In genomic region chr9:127708952-127709587, GRCh38 we compare ENCODE assay signal across 17 cellular contexts. TPM values are rescaled to one million over a fixed set of nuclear protein-coding genes. Genes with fewer than 3 reads are reported as not detected.
A peak's percentile ranks its signal among the peaks of the same experiment; 100 is the strongest.
DNase-seq lines count a peak whose midpoint lies in the region; ATAC-seq, FAIRE-seq and TF ChIP-seq lines count a peak whose summit lies in the region.
"Had no signal": no experiment of that assay in that cellular context is flagged by ENCODE, and none has a peak within 500 bp of the region (broad histone marks: within the 10 kb centered on the region; RNA-seq: fewer than 3 reads in every experiment).

No MANE protein-coding gene starts in this region.

- H3K36me3 ChIP-seq in brain microvascular endothelial cell (replicated peaks) = no peaks in the 10 kb centered on the region
- H3K36me3 ChIP-seq: BE2C, HAP-1 had no signal

- no peak overlapping the region for H3K27ac ChIP-seq in brain microvascular endothelial cell

- peaks cover 26% of the 10 kb centered on the region for H3K4me1 Mint-ChIP-seq in central memory CD8-positive, alpha-beta T cell
- H3K4me1 Mint-ChIP-seq in neural crest cell = peaks cover 9% of the 10 kb centered on the region

- H3K4me3 Mint-ChIP-seq in central memory CD8-positive, alpha-beta T cell = no peak overlapping the region
- H3K4me3 Mint-ChIP-seq in neural crest cell = peak overlapping the region; percentile 41

- H3K27ac Mint-ChIP-seq in central memory CD8-positive, alpha-beta T cell (ENCODE audit: low read depth) = peak overlapping the region; percentile 36
- H3K27ac Mint-ChIP-seq in neural crest cell (ENCODE audit: unreplicated experiment) = peak overlapping the region; percentile 62

- no peaks in the 10 kb centered on the region for H3K9me3 Mint-ChIP-seq in central memory CD8-positive, alpha-beta T cell
- peaks cover 2% of the 10 kb centered on the region for H3K9me3 Mint-ChIP-seq in neural crest cell
- H3K9me3 Mint-ChIP-seq: CD8-positive, alpha-beta memory T cell had no signal

- peaks cover 2% of the 10 kb centered on the region for H3K36me3 Mint-ChIP-seq in central memory CD8-positive, alpha-beta T cell (ENCODE audit: insufficient read depth)
- no peaks in the 10 kb centered on the region for H3K36me3 Mint-ChIP-seq in neural crest cell (ENCODE audit: low read depth)
- H3K36me3 Mint-ChIP-seq: CD8-positive, alpha-beta memory T cell had no signal

- ATAC-seq in central memory CD8-positive, alpha-beta T cell (replicated peaks; ENCODE audit: extremely low read depth, poor library complexity, severe bottlenecking) = no peak

- H3K27me3 Mint-ChIP-seq in central memory CD8-positive, alpha-beta T cell = no peaks in the 10 kb centered on the region
- no peaks in the 10 kb centered on the region for H3K27me3 Mint-ChIP-seq in neural crest cell (ENCODE audit: low read depth)
- H3K27me3 Mint-ChIP-seq: CD4-positive, CD25-positive, alpha-beta regulatory T cell had no signal

- no peak for DNase-seq in HTR-8/SVneo (ENCODE audit: insufficient read length, low spot score)
- DNase-seq in central memory CD8-positive, alpha-beta T cell (ENCODE audit: low spot score in 2 of 2) = no peak
- DNase-seq in neural crest cell (ENCODE audit: low read depth, low spot score) = no peak
- no peak for DNase-seq in frontal cortex (ENCODE audit: low spot score in 2 of 2)
- no peak for DNase-seq in activated CD8-positive, alpha-beta memory T cell treated with anti-CD3 and anti-CD28 coated beads for 24 hours
- DNase-seq in brain microvascular endothelial cell = no peak
- DNase-seq: BE2C; C1 segment of cervical spinal cord; CD4-positive, CD25-positive, alpha-beta regulatory T cell; COR-L47 had no signal

- in situ Hi-C loops in brain microvascular endothelial cell (cut with HindIII; ENCODE audit: low pct_ligation_motif_present, low sequenced_read_pairs) = no loop called here

- FAIRE-seq in HTR-8/SVneo (lab: Jason Lieb, UNC) (peak; percentile 9), frontal cortex (lab: Jason Lieb, UNC) (no peak)
- FAIRE-seq: GM12891, GM19239 had no signal

- TF ChIP-seq CTCF in neural crest cell (conservative IDR thresholded peaks at IDR 0.05) (no peak), brain microvascular endothelial cell (IDR thresholded peaks at IDR 0.05; ENCODE audit: low read depth, low read length, missing control alignments) (no peak)

- no peaks in the 10 kb centered on the region for H3K27me3 ChIP-seq in brain microvascular endothelial cell (replicated peaks)
- H3K27me3 ChIP-seq: BE2C had no signal

- H3K4me3 ChIP-seq in brain microvascular endothelial cell (ENCODE audit: low read depth, low read length) = no peak overlapping the region
- H3K4me3 ChIP-seq: HAP-1 had no signal

RNA-seq across cellular contexts. Expression of gene CFAP157, which starts 2.3 kb away (rescaled TPM):
- total RNA-seq in neural crest cell (0.16 TPM in 1 of 2 replicates, not detected in the other), frontal cortex (not detected)
- total RNA-seq: A172; CD4-positive, CD25-positive, alpha-beta regulatory T cell; CD8-positive, alpha-beta memory T cell; H4 had no signal

RNA-seq across cellular contexts. Expression of gene PTRH1, which starts 6.4 kb away (rescaled TPM):
- 7.2 and 9.8 TPM in 2 replicates for total RNA-seq in neural crest cell
- total RNA-seq in frontal cortex = 6.9 TPM

RNA-seq across cellular contexts. Expression of gene TTC16, which starts 6.8 kb away (rescaled TPM):
- total RNA-seq in neural crest cell (not detected in 2 replicates), frontal cortex (not detected)
- total RNA-seq: H4, HT-29 had no signal

RNA-seq across cellular contexts. Expression of gene TOR2A, which starts 26.0 kb away (rescaled TPM):
- total RNA-seq in neural crest cell (25.7 and 27.4 TPM in 2 replicates), frontal cortex (7.3 TPM)
